1 cellular context compared by ENCODE assay signal in genomic region chr1:40041466-40041838, GRCh38.
TF ChIP-seq lines count a peak whose summit lies in the region.

No MANE protein-coding gene starts in this region.

TF ChIP-seq in K562, 482 proteins besides CTCF, POLR2A, EP300 and RAD21:
- TF ChIP-seq CSDE1 (IDR thresholded peaks at IDR 0.05) (no peak), ZFP91 (CRISPR knock-in tag; IDR thresholded peaks at IDR 0.05) (peak; percentile 73), ADNP (tag; IDR thresholded peaks at IDR 0.05) (0 out of 2 replicates have a peak, but pooled peaks have one; percentile 4)
